Comparison of ENCODE assay signal across 16 cellular contexts in genomic region chr3:185912512-185912911, GRCh38.
"Had no signal": no experiment of that assay in that cellular context is flagged by ENCODE, and none has a peak within 500 bp of the region (broad histone marks: within the 10 kb centered on the region; RNA-seq: fewer than 3 reads in every experiment).

No MANE protein-coding gene starts in this region.

- H3K9me3 Mint-ChIP-seq: activated CD4-positive, alpha-beta T cell treated with anti-CD3 and anti-CD28 coated beads, Interleukin-2, amount 10 ng/mL, durations not matched to agents 7 days and 5 days; naive B cell had no signal

- H3K27ac Mint-ChIP-seq: activated CD4-positive, alpha-beta T cell treated with anti-CD3 and anti-CD28 coated beads, Interleukin-2, amount 10 ng/mL, durations not matched to agents 7 days and 5 days had no signal

- H3K4me3 ChIP-seq: gastroesophageal sphincter, right atrium auricular region, skin epidermis, transverse colon, vagina had no signal

- H3K4me3 Mint-ChIP-seq: activated CD4-positive, alpha-beta T cell treated with anti-CD3 and anti-CD28 coated beads, Interleukin-2, amount 10 ng/mL, durations not matched to agents 7 days and 5 days had no signal

- H3K27me3 ChIP-seq: gastroesophageal sphincter, right atrium auricular region, transverse colon, vagina had no signal

- H3K9me3 ChIP-seq: gastroesophageal sphincter, right atrium auricular region, transverse colon, vagina had no signal

- H3K27ac ChIP-seq: gastroesophageal sphincter, right atrium auricular region, skin epidermis, transverse colon, vagina had no signal

- FAIRE-seq: islet of Langerhans had no signal

- H3K4me1 Mint-ChIP-seq: activated CD4-positive, alpha-beta T cell treated with anti-CD3 and anti-CD28 coated beads, Interleukin-2, amount 10 ng/mL, durations not matched to agents 7 days and 5 days had no signal

- H3K27me3 Mint-ChIP-seq: activated CD4-positive, alpha-beta T cell treated with anti-CD3 and anti-CD28 coated beads, Interleukin-2, amount 10 ng/mL, durations not matched to agents 7 days and 5 days; naive B cell had no signal

- ATAC-seq: gastroesophageal sphincter had no signal

- DNase-seq: activated CD4-positive, alpha-beta T cell treated with anti-CD3 and anti-CD28 coated beads, Interleukin-2, amount 10 ng/mL, durations not matched to agents 7 days and 5 days; activated CD8-positive, alpha-beta memory T cell treated with anti-CD3 and anti-CD28 coated beads for 24 hours; activated naive CD4-positive, alpha-beta T cell; activated T-cell treated with anti-CD3 and anti-CD28 coated beads for 4 hours; aorta; dermis blood vessel endothelial cell; naive B cell; stimulated activated CD4-positive, alpha-beta T cell treated with anti-CD3 and anti-CD28 coated beads, Interleukin-4, amount 100 ng/mL, for 24 hours; stimulated activated naive CD4-positive, alpha-beta T cell treated with Interleukin-2 at 50 U/mL for 16 hours; substantia nigra; transverse colon had no signal

- H3K4me1 ChIP-seq: gastroesophageal sphincter, right atrium auricular region, transverse colon, vagina had no signal
